21 cellular contexts compared by ENCODE assay signal in the genomic region with DNA sequence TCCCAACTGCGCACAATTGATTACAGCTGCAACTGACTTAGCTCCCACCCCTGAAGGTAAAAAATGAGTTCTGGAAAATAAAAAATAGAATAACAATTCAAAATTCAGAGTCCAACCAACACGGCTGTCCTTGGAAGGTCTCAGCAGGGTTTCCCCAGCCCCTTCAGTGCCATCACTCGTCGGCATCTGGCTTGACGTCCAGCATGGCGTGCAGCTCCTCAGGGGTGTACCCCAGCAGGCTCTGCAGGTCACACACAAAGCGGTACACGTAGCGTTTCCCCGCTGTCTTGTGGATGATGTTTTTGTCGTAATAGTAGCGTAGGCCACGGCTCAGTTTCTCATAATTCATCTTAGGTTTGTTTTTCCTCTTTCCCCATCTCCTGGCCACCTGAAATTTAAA.
DNase-seq lines count a peak whose midpoint lies in the region; ATAC-seq and TF ChIP-seq lines count a peak whose summit lies in the region.
"Had no signal": no experiment of that assay in that cellular context is flagged by ENCODE, and none has a peak within 500 bp of the region (broad histone marks: within the 10 kb centered on the region; RNA-seq: fewer than 3 reads in every experiment).

No MANE protein-coding gene starts in this region.

- no peaks in the 10 kb centered on the region for H3K9me3 Mint-ChIP-seq in activated naive CD4-positive, alpha-beta T cell treated with anti-CD3 and anti-CD28 coated beads, Interleukin-2, amount 10 ng/mL, durations not matched to agents 7 days and 5 days
- no peaks in the 10 kb centered on the region for H3K9me3 Mint-ChIP-seq in activated CD4-positive, alpha-beta memory T cell treated with anti-CD3 and anti-CD28 coated beads, Interleukin-2, amount 10 ng/mL, durations not matched to agents 7 days and 5 days
- H3K9me3 Mint-ChIP-seq in stimulated activated memory B cell treated with anti-CD40 and anti-IgM and Interleukin-4, amounts not matched to agents 10 μg/mL and 1 μg/mL and 100 μg/mL, for 72 hours, result no peaks in the 10 kb centered on the region
- H3K9me3 Mint-ChIP-seq: activated T-cell treated with anti-CD3 and anti-CD28 coated beads, Interleukin-2, amount 50 U/mL, for 4 hours; GM23338; neural crest cell had no signal

- no peaks in the 10 kb centered on the region for H3K9me3 ChIP-seq in esophagus muscularis mucosa
- H3K9me3 ChIP-seq: Caco-2, MG63, SJSA1 had no signal

- no peak for DNase-seq in activated naive CD4-positive, alpha-beta T cell treated with anti-CD3 and anti-CD28 coated beads, Interleukin-2, amount 10 ng/mL, durations not matched to agents 7 days and 5 days
- no peak for DNase-seq in activated naive CD4-positive, alpha-beta T cell treated with anti-CD3 and anti-CD28 coated beads, Interleukin-2, amount 50 U/mL, for 16 hours
- no peak for DNase-seq in activated CD4-positive, alpha-beta memory T cell treated with anti-CD3 and anti-CD28 coated beads, Interleukin-2, amount 10 ng/mL, durations not matched to agents 7 days and 5 days
- DNase-seq in esophagus muscularis mucosa (ENCODE audit: extremely low spot score) (peak; percentile 39), islet precursor cell (no peak)
- no peak for DNase-seq in stimulated activated CD4-positive, alpha-beta T cell treated with anti-CD3 and anti-CD28 coated beads, Interleukin-15, amount 100 ng/mL, for 24 hours
- DNase-seq: activated CD4-positive, CD25-positive, alpha-beta regulatory T cell treated with anti-CD3 and anti-CD28 coated beads, Interleukin-2, amount 50 U/mL, for 72 hours; activated T-cell treated with anti-CD3 and anti-CD28 coated beads, Interleukin-2, amount 50 U/mL, for 4 hours; Caco-2; foreskin fibroblast; hypothalamus; MG63; NCI-H774; retina; stimulated activated naive CD4-positive, alpha-beta T cell treated with Interleukin-2 at 50 U/mL for 16 hours; trophoblast cell had no signal

- H3K27ac Mint-ChIP-seq in activated naive CD4-positive, alpha-beta T cell treated with anti-CD3 and anti-CD28 coated beads, Interleukin-2, amount 10 ng/mL, durations not matched to agents 7 days and 5 days, result peak overlapping the region; percentile 92
- peak overlapping the region; percentile 80 for H3K27ac Mint-ChIP-seq in activated CD4-positive, alpha-beta memory T cell treated with anti-CD3 and anti-CD28 coated beads, Interleukin-2, amount 10 ng/mL, durations not matched to agents 7 days and 5 days
- H3K27ac Mint-ChIP-seq in stimulated activated memory B cell treated with anti-CD40 and anti-IgM and Interleukin-4, amounts not matched to agents 10 μg/mL and 1 μg/mL and 100 μg/mL, for 72 hours, result peak overlapping the region; percentile 95
- H3K27ac Mint-ChIP-seq: GM23338 had no signal

- TF ChIP-seq POLR2A in esophagus muscularis mucosa (IDR thresholded peaks at IDR 0.05; ENCODE audit: low read depth), result no peak

- H3K4me3 Mint-ChIP-seq in activated naive CD4-positive, alpha-beta T cell treated with anti-CD3 and anti-CD28 coated beads, Interleukin-2, amount 10 ng/mL, durations not matched to agents 7 days and 5 days, result no peak overlapping the region
- H3K4me3 Mint-ChIP-seq in activated CD4-positive, alpha-beta memory T cell treated with anti-CD3 and anti-CD28 coated beads, Interleukin-2, amount 10 ng/mL, durations not matched to agents 7 days and 5 days, result no peak overlapping the region
- H3K4me3 Mint-ChIP-seq in stimulated activated memory B cell treated with anti-CD40 and anti-IgM and Interleukin-4, amounts not matched to agents 10 μg/mL and 1 μg/mL and 100 μg/mL, for 72 hours, result no peak overlapping the region
- H3K4me3 Mint-ChIP-seq: GM23338, neural crest cell had no signal

- H3K4me3 ChIP-seq in esophagus muscularis mucosa, result no peak overlapping the region
- H3K4me3 ChIP-seq: GM23338, MG63, SJSA1 had no signal

- H3K36me3 Mint-ChIP-seq in activated naive CD4-positive, alpha-beta T cell treated with anti-CD3 and anti-CD28 coated beads, Interleukin-2, amount 10 ng/mL, durations not matched to agents 7 days and 5 days, result peaks cover 97% of the 10 kb centered on the region
- H3K36me3 Mint-ChIP-seq in activated CD4-positive, alpha-beta memory T cell treated with anti-CD3 and anti-CD28 coated beads, Interleukin-2, amount 10 ng/mL, durations not matched to agents 7 days and 5 days (ENCODE audit: low read depth), result peaks cover 98% of the 10 kb centered on the region
- peaks cover 98% of the 10 kb centered on the region for H3K36me3 Mint-ChIP-seq in stimulated activated memory B cell treated with anti-CD40 and anti-IgM and Interleukin-4, amounts not matched to agents 10 μg/mL and 1 μg/mL and 100 μg/mL, for 72 hours

- H3K4me1 ChIP-seq in esophagus muscularis mucosa, result peaks cover 44 to 56% (median 48%) of the 10 kb centered on the region in 4 donors
- H3K4me1 ChIP-seq: Caco-2 had no signal

- peaks cover 86% of the 10 kb centered on the region for H3K4me1 Mint-ChIP-seq in activated naive CD4-positive, alpha-beta T cell treated with anti-CD3 and anti-CD28 coated beads, Interleukin-2, amount 10 ng/mL, durations not matched to agents 7 days and 5 days
- peaks cover 77% of the 10 kb centered on the region for H3K4me1 Mint-ChIP-seq in activated CD4-positive, alpha-beta memory T cell treated with anti-CD3 and anti-CD28 coated beads, Interleukin-2, amount 10 ng/mL, durations not matched to agents 7 days and 5 days
- H3K4me1 Mint-ChIP-seq in stimulated activated memory B cell treated with anti-CD40 and anti-IgM and Interleukin-4, amounts not matched to agents 10 μg/mL and 1 μg/mL and 100 μg/mL, for 72 hours, result peaks cover 61% of the 10 kb centered on the region
- H3K4me1 Mint-ChIP-seq: GM23338 had no signal

- H3K36me3 ChIP-seq in esophagus muscularis mucosa, result peaks cover 7 to 81% (median 40%) of the 10 kb centered on the region in 4 donors

- intact Hi-C loops in esophagus muscularis mucosa (cut with DNase I), result no loop called here

- CTCF ChIA-PET in activated naive CD4-positive, alpha-beta T cell treated with anti-CD3 and anti-CD28 coated beads, Interleukin-2, amount 10 ng/mL, durations not matched to agents 7 days and 5 days (lab: Charles Lee), result interaction anchor here (0.9 to 2.7 kb wide), 3 partner anchors 140 to 172 kb away, joined by 3 to 11 read pairs (median 3); no protein-coding TSS in a partner anchor
- CTCF ChIA-PET in activated CD4-positive, alpha-beta memory T cell treated with anti-CD3 and anti-CD28 coated beads, Interleukin-2, amount 10 ng/mL, durations not matched to agents 7 days and 5 days (lab: Charles Lee), result interaction anchor here (0.7 kb wide), 1 partner anchor 139 kb away, joined by 3 read pairs; no protein-coding TSS in a partner anchor

- 94% methylated on average over 13 of the region's 13 CpGs for WGBS in esophagus muscularis mucosa

- peak overlapping the region in 1 of 4 donors; percentile 61 for H3K27ac ChIP-seq in esophagus muscularis mucosa (replicated peaks in 1 of 4)
- H3K27ac ChIP-seq: SJSA1 had no signal

- no peak for TF ChIP-seq EP300 in esophagus muscularis mucosa (IDR thresholded peaks at IDR 0.05)

- ATAC-seq in stimulated activated memory B cell treated with anti-CD40 and anti-IgM and Interleukin-4, amounts not matched to agents 10 μg/mL and 1 μg/mL and 100 μg/mL, for 72 hours, result no peak
- ATAC-seq in HG03280 (IDR thresholded peaks at IDR 0.05; ENCODE audit: unreplicated experiment), result no peak
- ATAC-seq: activated T-cell treated with anti-CD3 and anti-CD28 coated beads, Interleukin-2, amount 50 U/mL, for 4 hours; GM23338 had no signal

- TF ChIP-seq CTCF in esophagus muscularis mucosa (IDR thresholded peaks at IDR 0.05), result no peak

- H3K27me3 ChIP-seq in esophagus muscularis mucosa, result no peaks in the 10 kb centered on the region
- H3K27me3 ChIP-seq: MG63, SJSA1 had no signal

- POLR2A ChIA-PET in activated CD4-positive, alpha-beta memory T cell treated with anti-CD3 and anti-CD28 coated beads, Interleukin-2, amount 10 ng/mL, durations not matched to agents 7 days and 5 days (lab: Charles Lee), result interaction anchor here (1.3 to 21.4 kb wide), 5 partner anchors 50 to 172 kb away, joined by 3 to 884 read pairs (median 6); no protein-coding TSS in a partner anchor

- H3K27me3 Mint-ChIP-seq in activated naive CD4-positive, alpha-beta T cell treated with anti-CD3 and anti-CD28 coated beads, Interleukin-2, amount 10 ng/mL, durations not matched to agents 7 days and 5 days, result no peaks in the 10 kb centered on the region
- no peaks in the 10 kb centered on the region for H3K27me3 Mint-ChIP-seq in activated CD4-positive, alpha-beta memory T cell treated with anti-CD3 and anti-CD28 coated beads, Interleukin-2, amount 10 ng/mL, durations not matched to agents 7 days and 5 days
- H3K27me3 Mint-ChIP-seq in stimulated activated memory B cell treated with anti-CD40 and anti-IgM and Interleukin-4, amounts not matched to agents 10 μg/mL and 1 μg/mL and 100 μg/mL, for 72 hours, result no peaks in the 10 kb centered on the region
